In genomic region chr16:51731160-51731559, GRCh38 we compare ENCODE assay signal across 20 cellular contexts.
"Had no signal": no experiment of that assay in that cellular context is flagged by ENCODE, and none has a peak within 500 bp of the region (broad histone marks: within the 10 kb centered on the region; RNA-seq: fewer than 3 reads in every experiment).

No MANE protein-coding gene starts in this region.

- H3K27ac Mint-ChIP-seq: mesothelial cell of epicardium, natural killer cell, neural progenitor cell, type B pancreatic cell had no signal

- H3K4me1 Mint-ChIP-seq: mesothelial cell of epicardium, natural killer cell had no signal

- H3K27me3 ChIP-seq: esophagus muscularis mucosa, gastrocnemius medialis, heart right ventricle, neural progenitor cell, ovary, right atrium auricular region, sigmoid colon had no signal

- H3K27ac ChIP-seq: epithelial cell of prostate, esophagus muscularis mucosa, gastrocnemius medialis, heart right ventricle, neural progenitor cell, ovary, right atrium auricular region, sigmoid colon, skin epidermis had no signal

- ATAC-seq: gastrocnemius medialis, heart right ventricle, left lobe of liver, natural killer cell had no signal

- H3K4me3 Mint-ChIP-seq: mesothelial cell of epicardium, natural killer cell, neural progenitor cell, type B pancreatic cell had no signal

- H3K36me3 Mint-ChIP-seq: mesothelial cell of epicardium, natural killer cell, neural progenitor cell, type B pancreatic cell had no signal

- H3K9ac ChIP-seq: neural progenitor cell had no signal

- H3K9me3 Mint-ChIP-seq: type B pancreatic cell had no signal

- H3K9me3 ChIP-seq: gastrocnemius medialis, ovary, sigmoid colon had no signal

- H3K4me1 ChIP-seq: esophagus muscularis mucosa, gastrocnemius medialis, heart right ventricle, right atrium auricular region, sigmoid colon had no signal

- H3K36me3 ChIP-seq: esophagus muscularis mucosa, gastrocnemius medialis, heart right ventricle, neural progenitor cell, ovary, right atrium auricular region, sigmoid colon had no signal

- H3K4me3 ChIP-seq: esophagus muscularis mucosa, gastrocnemius medialis, heart right ventricle, neural progenitor cell, ovary, right atrium auricular region, sigmoid colon, skin epidermis had no signal

- DNase-seq: effector memory CD4-positive, alpha-beta T cell; gastrocnemius medialis; heart right ventricle; hypothalamus; islet precursor cell; mammary epithelial cell; natural killer cell; nucleus accumbens; ovary; sigmoid colon; stimulated activated CD4-positive, alpha-beta T cell treated with anti-CD3 and anti-CD28 coated beads, Interleukin-2, amount 100 ng/mL, for 24 hours; stimulated activated naive CD4-positive, alpha-beta T cell treated with Interleukin-2 at 50 U/mL for 16 hours had no signal
